Comparison of ENCODE assay signal across 34 cellular contexts in the genomic region with DNA sequence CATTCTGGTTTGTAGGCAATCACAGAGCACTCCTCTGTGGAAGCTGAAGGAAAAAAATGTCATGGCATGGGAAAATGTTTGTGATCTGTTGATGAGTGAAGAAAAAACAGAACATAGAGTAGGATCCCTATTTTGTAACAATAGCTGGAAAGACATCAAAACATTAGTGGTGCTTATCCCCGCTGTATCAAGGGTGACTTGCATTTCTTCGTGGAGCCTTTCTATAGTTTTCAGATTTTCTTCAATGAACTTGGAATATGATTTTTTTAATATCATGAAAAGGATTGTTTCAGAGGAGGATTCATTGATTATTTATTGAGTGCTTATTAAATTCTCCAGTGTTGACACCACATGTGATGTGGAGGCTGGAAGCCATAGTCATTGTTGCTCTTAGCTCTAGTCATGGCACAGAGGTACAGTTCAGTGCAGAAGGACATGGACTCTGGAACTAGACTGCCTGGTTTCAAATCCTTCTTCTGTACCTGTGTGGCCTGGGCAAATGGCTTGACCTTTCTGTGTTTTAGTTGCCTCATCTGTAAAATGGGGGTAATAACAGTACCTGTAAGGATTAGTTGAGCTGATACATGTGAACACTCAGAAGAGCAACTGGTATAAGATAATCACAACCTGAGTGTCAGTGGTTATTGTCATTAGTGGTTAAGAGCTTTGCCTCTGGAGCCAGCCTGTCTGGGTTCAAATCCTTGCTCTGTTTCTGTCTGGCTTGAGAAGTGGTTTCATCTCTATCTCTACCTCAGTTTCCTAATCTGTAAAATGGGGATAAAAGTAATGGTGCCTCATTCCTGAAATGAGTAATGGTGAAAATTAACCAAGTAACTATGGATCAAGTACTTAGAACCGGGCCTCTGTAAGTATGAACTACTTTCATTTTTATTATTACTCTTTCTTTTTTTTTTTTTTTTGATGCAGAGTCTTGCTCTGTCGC. TPM values are rescaled to one million over a fixed set of nuclear protein-coding genes. Genes with fewer than 3 reads are reported as not detected.
A peak's percentile ranks its signal among the peaks of the same experiment; 100 is the strongest.
DNase-seq lines count a peak whose midpoint lies in the region; ATAC-seq, FAIRE-seq and TF ChIP-seq lines count a peak whose summit lies in the region.
"Had no signal": no experiment of that assay in that cellular context is flagged by ENCODE, and none has a peak within 500 bp of the region (broad histone marks: within the 10 kb centered on the region; RNA-seq: fewer than 3 reads in every experiment).

No MANE protein-coding gene starts in this region.

- H3K27me3 ChIP-seq in HepG2 (ENCODE audit: control insufficient read depth in 1 of 2, insufficient read depth in 2 of 2, low read length in 2 of 2) = peaks cover 0 to 28% of the 10 kb centered on the region in 2 experiments; a peak in 2 of 5 replicates
- H3K27me3 ChIP-seq in right lobe of liver = no peaks in the 10 kb centered on the region
- peaks cover 2% of the 10 kb centered on the region; the same call in 1 of the 2 replicates for H3K27me3 ChIP-seq in Karpas-422 (ENCODE audit: low read length)
- H3K27me3 ChIP-seq in left lung = peaks cover 0 to 23% of the 10 kb centered on the region in 2 donors
- H3K27me3 ChIP-seq: ascending aorta, cardiac muscle cell, colonic mucosa, MG63, transverse colon had no signal

- H3K4me3 ChIP-seq in HepG2 (replicated peaks in 1 of 3; ENCODE audit: insufficient read depth in 1 of 3, low read depth in 2 of 3, low read length in 3 of 3) (no peak overlapping the region; a peak in 1 of 6 replicates), right lobe of liver (no peak overlapping the region), Karpas-422 (ENCODE audit: low read length) (peak overlapping the region; percentile 53; the same call in 1 of the 2 replicates), left lung (no peak overlapping the region)
- H3K4me3 ChIP-seq: ascending aorta, cardiac muscle cell, colonic mucosa, MG63, PC-9, SK-N-MC, transverse colon had no signal

- no peak for FAIRE-seq in HepG2 (lab: Jason Lieb, UNC)
- FAIRE-seq: G401.6, TTC549 had no signal

- H3K27ac ChIP-seq in HepG2 (ENCODE audit: extremely low read length, insufficient read depth, low read length) (no peak overlapping the region), right lobe of liver (no peak overlapping the region), Karpas-422 (ENCODE audit: low read length) (no peak overlapping the region), left lung (no peak overlapping the region)
- H3K27ac ChIP-seq: ascending aorta, cardiac muscle cell, colonic mucosa, PC-9, SK-N-MC, transverse colon had no signal

- DNase-seq in HepG2 (ENCODE audit: low spot score) (no peak), right lobe of liver (no peak), Karpas-422 (no peak), cerebellar cortex (ENCODE audit: low spot score) (no peak), left lung (no peak)
- DNase-seq in stimulated activated effector memory CD8-positive, alpha-beta T cell treated with anti-CD3 and anti-CD28 coated beads, Interleukin-12 subunit alpha, Interleukin-12 subunit beta, amount 100 ng/mL, for 72 hours (ENCODE audit: low spot score in 2 of 2) = no peak
- DNase-seq: activated CD4-positive, CD25-positive, alpha-beta regulatory T cell treated with anti-CD3 and anti-CD28 coated beads, Interleukin-2, amount 50 U/mL, for 72 hours; activated CD8-positive, alpha-beta T cell treated with anti-CD3 and anti-CD28 coated beads, Interleukin-2, amount 10 ng/mL, durations not matched to agents 7 days and 5 days; activated effector memory CD4-positive, alpha-beta T cell treated with anti-CD3 and anti-CD28 coated beads, Interleukin-2, amount 50 U/mL, for 16 hours; activated naive CD8-positive, alpha-beta T cell treated with anti-CD3 and anti-CD28 coated beads, Interleukin-2, amount 10 ng/mL, durations not matched to agents 7 days and 5 days; colonic mucosa; DMS153; effector memory CD4-positive, alpha-beta T cell; GOT3; KG1; MG63; NCI-H1417 treated with DMSO at 0.1 percent for 48 hours; NCI-H2081; NCI-H524 treated with DMSO at 0.1 percent for 48 hours; right cardiac atrium; stimulated activated CD4-positive, alpha-beta T cell treated with anti-CD3 and anti-CD28 coated beads, Interleukin-12 subunit alpha, Interleukin-12 subunit beta, amount 100 ng/mL, for 4 hours; stimulated activated CD4-positive, alpha-beta T cell treated with anti-CD3 and anti-CD28 coated beads, Interleukin-2, amount 100 ng/mL, for 48 hours; transverse colon had no signal

- no peak overlapping the region for H3K9ac ChIP-seq in HepG2 (ENCODE audit: insufficient read depth, low read depth, low read length)
- H3K9ac ChIP-seq in Karpas-422 (ENCODE audit: low read length) = no peak overlapping the region

- peak overlapping the region in 3 of 5 experiments; percentile 52 to 74 (median 53) for H3K27ac Mint-ChIP-seq in brain
- H3K27ac Mint-ChIP-seq in stimulated activated effector memory CD8-positive, alpha-beta T cell treated with anti-CD3 and anti-CD28 coated beads, Interleukin-12 subunit alpha, Interleukin-12 subunit beta, amount 100 ng/mL, for 72 hours = no peak overlapping the region
- H3K27ac Mint-ChIP-seq: activated CD8-positive, alpha-beta T cell treated with anti-CD3 and anti-CD28 coated beads, Interleukin-2, amount 10 ng/mL, durations not matched to agents 7 days and 5 days; activated naive CD8-positive, alpha-beta T cell treated with anti-CD3 and anti-CD28 coated beads, Interleukin-2, amount 10 ng/mL, durations not matched to agents 7 days and 5 days had no signal

- TF ChIP-seq CTCF in HepG2 (CRISPR knock-in tag; IDR thresholded peaks at IDR 0.05) (no peak), right lobe of liver (IDR thresholded peaks at IDR 0.05) (no peak), brain (conservative IDR thresholded peaks at IDR 0.05) (no peak), left lung (IDR thresholded peaks at IDR 0.05) (no peak)

- no peak overlapping the region for H2AFZ ChIP-seq in HepG2 (ENCODE audit: low read length)
- no peak overlapping the region for H2AFZ ChIP-seq in Karpas-422 (ENCODE audit: low read length)
- H2AFZ ChIP-seq: PC-9 had no signal

- H3K36me3 ChIP-seq in HepG2 (replicated peaks in 1 of 2; ENCODE audit: control insufficient read depth in 1 of 2, insufficient read depth in 2 of 2, low read length in 2 of 2) = no peaks in the 10 kb centered on the region
- H3K36me3 ChIP-seq in right lobe of liver = no peaks in the 10 kb centered on the region
- H3K36me3 ChIP-seq in Karpas-422 (ENCODE audit: insufficient read depth, low read length) = no peaks in the 10 kb centered on the region
- H3K36me3 ChIP-seq in left lung = no peaks in the 10 kb centered on the region
- H3K36me3 ChIP-seq: ascending aorta, cardiac muscle cell, colonic mucosa, MG63, transverse colon had no signal

- peaks cover 50% of the 10 kb centered on the region for H3K4me1 Mint-ChIP-seq in brain
- H3K4me1 Mint-ChIP-seq in stimulated activated effector memory CD8-positive, alpha-beta T cell treated with anti-CD3 and anti-CD28 coated beads, Interleukin-12 subunit alpha, Interleukin-12 subunit beta, amount 100 ng/mL, for 72 hours = no peaks in the 10 kb centered on the region

- no peaks in the 10 kb centered on the region for H3K9me3 ChIP-seq in HepG2 (ENCODE audit: low read length)
- H3K9me3 ChIP-seq in right lobe of liver = no peaks in the 10 kb centered on the region
- no peaks in the 10 kb centered on the region for H3K9me3 ChIP-seq in Karpas-422 (ENCODE audit: low read length)
- H3K9me3 ChIP-seq in left lung = no peaks in the 10 kb centered on the region
- H3K9me3 ChIP-seq: ascending aorta, colonic mucosa, MG63, transverse colon had no signal

- no peak for ATAC-seq in HepG2
- ATAC-seq in right lobe of liver = no peak
- peak; percentile 46 for ATAC-seq in stimulated activated effector memory CD8-positive, alpha-beta T cell treated with anti-CD3 and anti-CD28 coated beads, Interleukin-12 subunit alpha, Interleukin-12 subunit beta, amount 100 ng/mL, for 72 hours
- no peak for ATAC-seq in GM21381 (IDR thresholded peaks at IDR 0.05; ENCODE audit: unreplicated experiment)
- no peak for ATAC-seq in left lung
- ATAC-seq: right cardiac atrium had no signal

- BruUV-seq in HepG2 (replicated peaks; lab: Mats Ljungman, UMichigan) = no TSS peak

- no peaks in the 10 kb centered on the region for H3K9me2 ChIP-seq in Karpas-422 (replicated peaks; ENCODE audit: insufficient read depth, low read length)

- peak overlapping the region in 1 of 5 experiments; percentile 15 for H3K4me3 Mint-ChIP-seq in brain
- H3K4me3 Mint-ChIP-seq in stimulated activated effector memory CD8-positive, alpha-beta T cell treated with anti-CD3 and anti-CD28 coated beads, Interleukin-12 subunit alpha, Interleukin-12 subunit beta, amount 100 ng/mL, for 72 hours = no peak overlapping the region
- H3K4me3 Mint-ChIP-seq: activated CD8-positive, alpha-beta T cell treated with anti-CD3 and anti-CD28 coated beads, Interleukin-2, amount 10 ng/mL, durations not matched to agents 7 days and 5 days; activated naive CD8-positive, alpha-beta T cell treated with anti-CD3 and anti-CD28 coated beads, Interleukin-2, amount 10 ng/mL, durations not matched to agents 7 days and 5 days had no signal

- no peaks in the 10 kb centered on the region for H4K20me1 ChIP-seq in HepG2 (ENCODE audit: insufficient read depth, low read length)
- peaks cover 6% of the 10 kb centered on the region; the same call in 1 of the 2 replicates for H4K20me1 ChIP-seq in Karpas-422 (ENCODE audit: insufficient read depth, low read depth, low read length)

- H3K4me1 ChIP-seq in HepG2 (ENCODE audit: insufficient read depth, low read length) = peaks cover 62% of the 10 kb centered on the region
- peaks cover 0 to 13% (median 0%) of the 10 kb centered on the region in 4 donors for H3K4me1 ChIP-seq in right lobe of liver
- peaks cover 73% of the 10 kb centered on the region for H3K4me1 ChIP-seq in Karpas-422 (ENCODE audit: low read length)
- H3K4me1 ChIP-seq in left lung = peaks cover 0 to 13% of the 10 kb centered on the region in 2 donors
- H3K4me1 ChIP-seq: colonic mucosa had no signal

- TF ChIP-seq POLR2A in HepG2 (IDR thresholded peaks at IDR 0.05; ENCODE audit: insufficient read depth in 1 of 2, low read depth in 2 of 2, low read length in 2 of 2) (no peak), right lobe of liver (IDR thresholded peaks at IDR 0.05) (no peak)

- no peak for TF ChIP-seq RAD21 in HepG2 (CRISPR knock-in tag; IDR thresholded peaks at IDR 0.05)

- no peaks in the 10 kb centered on the region for H3K27me3 Mint-ChIP-seq in brain

- H3K79me2 ChIP-seq in HepG2 (ENCODE audit: insufficient read depth, low read length) (no peaks in the 10 kb centered on the region), Karpas-422 (ENCODE audit: low read length) (no peaks in the 10 kb centered on the region)

- CTCF ChIA-PET in HepG2 (lab: Yijun Ruan, JAX; ENCODE audit: low intra/inter-chr PET ratio, low total read pairs) = no interaction called here

- no peaks in the 10 kb centered on the region for H3K36me3 Mint-ChIP-seq in brain
- H3K36me3 Mint-ChIP-seq in stimulated activated effector memory CD8-positive, alpha-beta T cell treated with anti-CD3 and anti-CD28 coated beads, Interleukin-12 subunit alpha, Interleukin-12 subunit beta, amount 100 ng/mL, for 72 hours = no peaks in the 10 kb centered on the region
- H3K36me3 Mint-ChIP-seq: activated naive CD8-positive, alpha-beta T cell treated with anti-CD3 and anti-CD28 coated beads, Interleukin-2, amount 10 ng/mL, durations not matched to agents 7 days and 5 days had no signal

- H3K4me2 ChIP-seq in HepG2 (ENCODE audit: low read depth, low read length) (peak overlapping the region; percentile 75), Karpas-422 (ENCODE audit: low read depth, low read length, poor library complexity, severe bottlenecking) (peak overlapping the region; percentile 74)

- WGBS in HepG2 (ENCODE audit: low lambda C conversion rate) = 67% methylated on average over 4 of the region's 4 CpGs
- WGBS in right lobe of liver (ENCODE audit: insufficient coverage, low coverage, low lambda C conversion rate, missing lambda C conversion rate) = 72% methylated on average over 4 of the region's 4 CpGs

- TF ChIP-seq EP300 in HepG2 (IDR thresholded peaks at IDR 0.05; ENCODE audit: low read depth in 2 of 2, low read length in 2 of 2) (no peak), HepG2 (CRISPR knock-in tag; IDR thresholded peaks at IDR 0.05; ENCODE audit: borderline replicate concordance) (no peak)

- H3K9me3 Mint-ChIP-seq in brain = peaks cover 0 to 3% (median 0%) of the 10 kb centered on the region in 5 experiments
- no peaks in the 10 kb centered on the region for H3K9me3 Mint-ChIP-seq in stimulated activated effector memory CD8-positive, alpha-beta T cell treated with anti-CD3 and anti-CD28 coated beads, Interleukin-12 subunit alpha, Interleukin-12 subunit beta, amount 100 ng/mL, for 72 hours
- H3K9me3 Mint-ChIP-seq: activated naive CD8-positive, alpha-beta T cell treated with anti-CD3 and anti-CD28 coated beads, Interleukin-2, amount 10 ng/mL, durations not matched to agents 7 days and 5 days had no signal

- POLR2A ChIA-PET in HepG2 (lab: Yijun Ruan, JAX) = interaction anchor here (0.7 to 8.1 kb wide), 6 partner anchors 8 to 64 kb away, joined by 3 to 383 read pairs (median 4); a partner anchor contains a TSS

- intact Hi-C loops in HepG2 (cut with micrococcal nuclease; ENCODE audit: unreplicated experiment) (no loop called here), right lobe of liver (cut with DNase I) (no loop called here), left lung (cut with DNase I) (no loop called here)

- in situ Hi-C loops in HepG2 (cut with HindIII; ENCODE audit: extremely low pct_ligation_motif_present, low pct_unique_long_range_greater_than_20kb) = no loop called here

RNA-seq across cellular contexts. Expression of a gene that starts 14.7 kb away (rescaled TPM):
- total RNA-seq in HepG2 (2016; rRNA removed; fragmentation: Illumina TruSeq; extraction: Trizol) (56.0 and 60.7 TPM in 2 replicates), right lobe of liver (100 to 1,000 TPM in 1 of 6 experiments, 10 to 100 TPM in 5; 20.0 to 124 (median 58.6) TPM), left lung (100 to 1,000 TPM in 1 of 2 donors, 10 to 100 TPM in 1; 66.9 to 240 TPM)
- 14.1 and 14.6 TPM in 2 replicates for total RNA-seq in HepG2 (2016; cell fraction: cytosol; rRNA removed; fragmentation: Illumina TruSeq; extraction: Trizol; ENCODE audit: low read depth)
- 60.2 and 60.7 TPM in 2 replicates for total RNA-seq in HepG2 (2016; cell fraction: insoluble cytoplasmic fraction; rRNA removed; fragmentation: Illumina TruSeq; extraction: Trizol)
- 35.8 and 37.2 TPM in 2 replicates for total RNA-seq in HepG2 (2016; cell fraction: membrane; rRNA removed; fragmentation: Illumina TruSeq; extraction: Trizol)
- 39.4 and 41.1 TPM in 2 replicates for total RNA-seq in HepG2 (2016; cell fraction: nucleus; rRNA removed; fragmentation: Illumina TruSeq; extraction: Trizol)
- polyA plus RNA-seq in HepG2 (2011; rRNA removed) (92.1 and 131 TPM in 2 replicates), brain (ENCODE audit: insufficient read depth, low read depth, low replicate concordance) (103 TPM)
- 101 and 109 TPM in 2 replicates for polyA plus RNA-seq in HepG2 (2011; cell fraction: cytosol; rRNA removed)
- polyA plus RNA-seq in HepG2 (2011; cell fraction: nucleus; rRNA removed) = 99.7 and 130 TPM in 2 replicates
- 25.4 and 74.5 TPM in 2 replicates for polyA plus RNA-seq in HepG2 (2012)
- 11.7 and 12.8 TPM in 2 replicates for polyA plus RNA-seq in HepG2 (2016; cell fraction: cytosol; fragmentation: Illumina TruSeq; extraction: Trizol; ENCODE audit: low read depth)
- polyA plus RNA-seq in HepG2 (2016; cell fraction: insoluble cytoplasmic fraction; fragmentation: Illumina TruSeq; extraction: Trizol; ENCODE audit: low read depth) = 67.9 and 74.3 TPM in 2 replicates
- 27.1 and 27.5 TPM in 2 replicates for polyA plus RNA-seq in HepG2 (2016; cell fraction: membrane; fragmentation: Illumina TruSeq; extraction: Trizol; ENCODE audit: low read depth)
- 70.1 and 78.2 TPM in 2 replicates for polyA plus RNA-seq in HepG2 (2016; cell fraction: nucleus; fragmentation: Illumina TruSeq; extraction: Trizol; ENCODE audit: insufficient read depth, low read depth)
- 52.9 and 74.7 TPM in 2 replicates for polyA minus RNA-seq in HepG2 (2011; rRNA and poly(A)+ RNA removed; ENCODE audit: low replicate concordance)
- 33.1 and 37.9 TPM in 2 replicates for polyA minus RNA-seq in HepG2 (2011; cell fraction: cytosol; rRNA and poly(A)+ RNA removed)
- polyA minus RNA-seq in HepG2 (2011; cell fraction: nucleus; rRNA and poly(A)+ RNA removed) = 23.8 and 39.9 TPM in 2 replicates
- total RNA-seq in Karpas-422 (2014; rRNA removed; shearing (Covaris generic); ENCODE audit: low replicate concordance) = 4.5 and 6.8 TPM in 2 replicates

RNA-seq across cellular contexts. Expression of a gene that starts 33.9 kb away (rescaled TPM):
- not detected in 2 replicates for total RNA-seq in HepG2 (2016; rRNA removed; fragmentation: Illumina TruSeq; extraction: Trizol)
- not detected in 2 replicates for total RNA-seq in HepG2 (2016; cell fraction: cytosol; rRNA removed; fragmentation: Illumina TruSeq; extraction: Trizol; ENCODE audit: low read depth)
- total RNA-seq in HepG2 (2016; cell fraction: insoluble cytoplasmic fraction; rRNA removed; fragmentation: Illumina TruSeq; extraction: Trizol) = not detected in 2 replicates
- not detected in 2 replicates for total RNA-seq in HepG2 (2016; cell fraction: membrane; rRNA removed; fragmentation: Illumina TruSeq; extraction: Trizol)
- total RNA-seq in HepG2 (2016; cell fraction: nucleus; rRNA removed; fragmentation: Illumina TruSeq; extraction: Trizol) = not detected in 2 replicates
- polyA plus RNA-seq in HepG2 (2011; rRNA removed) = not detected in 2 replicates
- not detected in 2 replicates for polyA plus RNA-seq in HepG2 (2011; cell fraction: cytosol; rRNA removed)
- 0.09 TPM in 1 of 2 replicates, not detected in the other for polyA plus RNA-seq in HepG2 (2011; cell fraction: nucleus; rRNA removed)
- not detected in 2 replicates for polyA plus RNA-seq in HepG2 (2012)
- polyA plus RNA-seq in HepG2 (2016; cell fraction: cytosol; fragmentation: Illumina TruSeq; extraction: Trizol; ENCODE audit: low read depth) = not detected in 2 replicates
- not detected in 2 replicates for polyA plus RNA-seq in HepG2 (2016; cell fraction: insoluble cytoplasmic fraction; fragmentation: Illumina TruSeq; extraction: Trizol; ENCODE audit: low read depth)
- polyA plus RNA-seq in HepG2 (2016; cell fraction: membrane; fragmentation: Illumina TruSeq; extraction: Trizol; ENCODE audit: low read depth) = not detected in 2 replicates
- 0.13 TPM in 1 of 2 replicates, not detected in the other for polyA plus RNA-seq in HepG2 (2016; cell fraction: nucleus; fragmentation: Illumina TruSeq; extraction: Trizol; ENCODE audit: insufficient read depth, low read depth)
- 0.02 TPM in 1 of 2 replicates, not detected in the other for polyA minus RNA-seq in HepG2 (2011; rRNA and poly(A)+ RNA removed; ENCODE audit: low replicate concordance)
- polyA minus RNA-seq in HepG2 (2011; cell fraction: cytosol; rRNA and poly(A)+ RNA removed) = not detected in 2 replicates
- 0.13 TPM in 1 of 2 replicates, not detected in the other for polyA minus RNA-seq in HepG2 (2011; cell fraction: nucleus; rRNA and poly(A)+ RNA removed)
- total RNA-seq in right lobe of liver = under 1 TPM in 3 of 6 experiments, not detected in 3; 0.05 to 0.07 (median 0.07) TPM
- total RNA-seq in Karpas-422 (2014; rRNA removed; shearing (Covaris generic); ENCODE audit: low replicate concordance) = not detected in 2 replicates
- polyA plus RNA-seq in brain (ENCODE audit: insufficient read depth, low read depth, low replicate concordance) = not detected
- under 1 TPM; 0.26 to 0.37 TPM for total RNA-seq in left lung
- total RNA-seq: activated CD8-positive, alpha-beta T cell treated with anti-CD3 and anti-CD28 coated beads, Interleukin-2, amount 10 ng/mL, durations not matched to agents 7 days and 5 days; activated naive CD8-positive, alpha-beta T cell treated with anti-CD3 and anti-CD28 coated beads, Interleukin-2, amount 10 ng/mL, durations not matched to agents 7 days and 5 days; cardiac muscle cell; epithelial cell of proximal tubule; HT1080; PC-9 had no signal
- polyA plus RNA-seq: cardiac muscle cell, neural cell, right cardiac atrium had no signal
